Comparison of ENCODE assay signal across 11 cellular contexts in genomic region chr3:173993299-173993698, GRCh38.
DNase-seq lines count a peak whose midpoint lies in the region; ATAC-seq and TF ChIP-seq lines count a peak whose summit lies in the region.
"Had no signal": no experiment of that assay in that cellular context is flagged by ENCODE, and none has a peak within 500 bp of the region (broad histone marks: within the 10 kb centered on the region; RNA-seq: fewer than 3 reads in every experiment).

No MANE protein-coding gene starts in this region.

- TF ChIP-seq CTCF in epithelial cell of esophagus (IDR thresholded peaks at IDR 0.05; ENCODE audit: insufficient read depth, low read depth, low read length, missing control alignments) = peak; percentile 34

- no peak overlapping the region for H3K4me3 ChIP-seq in epithelial cell of esophagus (ENCODE audit: low read length)
- H3K4me3 ChIP-seq: skin epidermis had no signal

- no peak overlapping the region for H3K27ac Mint-ChIP-seq in stimulated activated memory B cell treated with anti-CD40 and anti-IgM and Interleukin-4, amounts not matched to agents 10 μg/mL and 1 μg/mL and 100 μg/mL, for 72 hours
- H3K27ac Mint-ChIP-seq: activated naive CD4-positive, alpha-beta T cell treated with anti-CD3 and anti-CD28 coated beads, Interleukin-2, amount 50 U/mL, for 24 hours; IgD-negative memory B cell had no signal

- H3K36me3 Mint-ChIP-seq in stimulated activated memory B cell treated with anti-CD40 and anti-IgM and Interleukin-4, amounts not matched to agents 10 μg/mL and 1 μg/mL and 100 μg/mL, for 72 hours = no peaks in the 10 kb centered on the region
- H3K36me3 Mint-ChIP-seq: activated naive CD4-positive, alpha-beta T cell treated with anti-CD3 and anti-CD28 coated beads, Interleukin-2, amount 50 U/mL, for 24 hours; IgD-negative memory B cell had no signal

- H3K9me3 Mint-ChIP-seq in stimulated activated memory B cell treated with anti-CD40 and anti-IgM and Interleukin-4, amounts not matched to agents 10 μg/mL and 1 μg/mL and 100 μg/mL, for 72 hours = peaks cover 3% of the 10 kb centered on the region
- H3K9me3 Mint-ChIP-seq: activated naive CD4-positive, alpha-beta T cell treated with anti-CD3 and anti-CD28 coated beads, Interleukin-2, amount 50 U/mL, for 24 hours had no signal

- H3K27me3 Mint-ChIP-seq in stimulated activated memory B cell treated with anti-CD40 and anti-IgM and Interleukin-4, amounts not matched to agents 10 μg/mL and 1 μg/mL and 100 μg/mL, for 72 hours = no peaks in the 10 kb centered on the region
- H3K27me3 Mint-ChIP-seq: activated naive CD4-positive, alpha-beta T cell treated with anti-CD3 and anti-CD28 coated beads, Interleukin-2, amount 50 U/mL, for 24 hours; IgD-negative memory B cell had no signal

- no peaks in the 10 kb centered on the region for H3K4me1 Mint-ChIP-seq in stimulated activated memory B cell treated with anti-CD40 and anti-IgM and Interleukin-4, amounts not matched to agents 10 μg/mL and 1 μg/mL and 100 μg/mL, for 72 hours
- H3K4me1 Mint-ChIP-seq: activated naive CD4-positive, alpha-beta T cell treated with anti-CD3 and anti-CD28 coated beads, Interleukin-2, amount 50 U/mL, for 24 hours; IgD-negative memory B cell had no signal

- DNase-seq in SIG-M5 treated with dmso at 0.1 percent for 504 hours (lab: John Stamatoyannopoulos, UW; ENCODE audit: unreplicated experiment) (peak; percentile 39), SIG-M5 (lab: John Stamatoyannopoulos, UW) (no peak), NCI-H526 treated with DMSO at 0.1 percent for 48 hours (lab: John Stamatoyannopoulos, UW) (peak; percentile 45), epithelial cell of esophagus (ENCODE audit: low read depth) (peak; percentile 33), stromal cell of bone marrow (ENCODE audit: low read depth) (peak; percentile 55), islet precursor cell (no peak)
- no peak for DNase-seq in stimulated activated CD4-positive, alpha-beta T cell treated with anti-CD3 and anti-CD28 coated beads, Interleukin-2, amount 100 ng/mL, for 48 hours

- no peak for ATAC-seq in stimulated activated memory B cell treated with anti-CD40 and anti-IgM and Interleukin-4, amounts not matched to agents 10 μg/mL and 1 μg/mL and 100 μg/mL, for 72 hours

- no peak overlapping the region for H3K4me3 Mint-ChIP-seq in stimulated activated memory B cell treated with anti-CD40 and anti-IgM and Interleukin-4, amounts not matched to agents 10 μg/mL and 1 μg/mL and 100 μg/mL, for 72 hours
- H3K4me3 Mint-ChIP-seq: activated naive CD4-positive, alpha-beta T cell treated with anti-CD3 and anti-CD28 coated beads, Interleukin-2, amount 50 U/mL, for 24 hours; IgD-negative memory B cell had no signal

Comparison
In these comparisons a context has a peak if more than half of its experiments do, and no peak if none do; other contexts are left out.
1. DNase-seq: peak in SIG-M5 treated with dmso at 0.1 percent for 504 hours (single experiment), NCI-H526 treated with DMSO at 0.1 percent for 48 hours (single experiment), epithelial cell of esophagus (single experiment) and stromal cell of bone marrow (single experiment); none in SIG-M5 (single experiment), islet precursor cell (single experiment) and stimulated activated CD4-positive, alpha-beta T cell treated with anti-CD3 and anti-CD28 coated beads, Interleukin-2, amount 100 ng/mL, for 48 hours (0 of 2).